In the genomic region with DNA sequence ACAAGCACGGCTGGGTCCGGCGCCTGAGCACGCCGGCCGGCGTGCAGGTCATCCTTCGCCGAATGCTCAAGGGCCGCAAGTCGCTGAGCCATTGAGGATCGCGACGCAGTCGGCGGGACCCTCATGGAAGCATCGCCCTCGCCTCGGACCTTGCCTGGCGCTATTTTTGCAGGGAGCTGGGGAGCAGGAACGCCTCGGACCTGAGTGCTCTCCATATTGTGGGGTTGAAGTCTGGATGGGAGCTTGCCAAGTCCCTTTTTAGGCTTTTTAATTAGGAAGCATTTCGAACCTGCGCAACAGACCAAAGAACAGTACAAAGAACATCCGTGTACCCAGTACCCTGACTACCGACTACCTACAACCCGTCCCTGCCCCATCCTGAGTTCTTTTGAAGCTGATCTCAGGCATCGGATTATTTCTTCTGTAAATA, we compare ENCODE assay signal across 1 cellular context.
A peak's percentile ranks its signal among the peaks of the same experiment; 100 is the strongest.
TF ChIP-seq lines count a peak whose summit lies in the region.

No MANE protein-coding gene starts in this region.

TF ChIP-seq in GM12878, 131 proteins besides CTCF, POLR2A, EP300 and RAD21:
- 0 out of 2 replicates have a peak, but pooled peaks have one; percentile 27 for TF ChIP-seq DPF2 (IDR thresholded peaks at IDR 0.05)
- no peak for TF ChIP-seq SMAD5 (IDR thresholded peaks at IDR 0.05; ENCODE audit: low read depth)
